ENCODE assay signal across 2 cellular contexts in the genomic region with DNA sequence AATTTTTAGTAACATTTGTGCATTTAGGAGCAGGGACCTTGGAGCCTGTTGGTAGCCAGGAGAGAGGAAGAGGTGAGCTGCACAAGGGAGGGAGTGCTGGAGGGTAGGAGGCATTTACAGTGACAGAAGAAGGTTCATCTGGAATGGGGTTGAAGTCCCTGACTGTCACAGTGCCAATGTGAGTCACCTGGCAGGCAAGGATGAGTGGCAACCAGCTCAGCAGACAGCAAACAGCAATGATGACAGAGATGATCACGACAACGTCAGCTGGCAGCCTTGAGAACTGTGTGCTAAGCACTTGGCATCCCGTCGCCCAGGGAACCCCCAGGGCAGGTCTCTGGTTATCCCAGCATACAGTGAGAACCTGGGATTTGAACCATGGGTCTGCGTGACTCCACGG.
TF ChIP-seq lines count a peak whose summit lies in the region.

No MANE protein-coding gene starts in this region.

TF ChIP-seq in A549, 52 proteins besides CTCF, POLR2A, EP300 and RAD21 (continued from another document):
- TF ChIP-seq HMGXB4 (CRISPR knock-in tag; IDR thresholded peaks at IDR 0.05; ENCODE audit: borderline replicate concordance) (no peak), RARB (CRISPR knock-in tag; IDR thresholded peaks at IDR 0.05) (no peak), RFX5 (IDR thresholded peaks at IDR 0.05) (no peak)
- TF ChIP-seq, protein P1, sequence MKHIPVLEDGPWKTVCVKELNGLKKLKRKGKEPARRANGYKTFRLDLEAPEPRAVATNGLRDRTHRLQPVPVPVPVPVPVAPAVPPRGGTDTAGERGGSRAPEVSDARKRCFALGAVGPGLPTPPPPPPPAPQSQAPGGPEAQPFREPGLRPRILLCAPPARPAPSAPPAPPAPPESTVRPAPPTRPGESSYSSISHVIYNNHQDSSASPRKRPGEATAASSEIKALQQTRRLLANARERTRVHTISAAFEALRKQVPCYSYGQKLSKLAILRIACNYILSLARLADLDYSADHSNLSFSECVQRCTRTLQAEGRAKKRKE (CRISPR knock-in tag; IDR thresholded peaks at IDR 0.05; ENCODE audit: low read depth) = no peak

TF ChIP-seq in WTC11, 78 proteins besides CTCF, POLR2A, EP300 and RAD21 (continued from another document):
- TF ChIP-seq, protein P2, sequence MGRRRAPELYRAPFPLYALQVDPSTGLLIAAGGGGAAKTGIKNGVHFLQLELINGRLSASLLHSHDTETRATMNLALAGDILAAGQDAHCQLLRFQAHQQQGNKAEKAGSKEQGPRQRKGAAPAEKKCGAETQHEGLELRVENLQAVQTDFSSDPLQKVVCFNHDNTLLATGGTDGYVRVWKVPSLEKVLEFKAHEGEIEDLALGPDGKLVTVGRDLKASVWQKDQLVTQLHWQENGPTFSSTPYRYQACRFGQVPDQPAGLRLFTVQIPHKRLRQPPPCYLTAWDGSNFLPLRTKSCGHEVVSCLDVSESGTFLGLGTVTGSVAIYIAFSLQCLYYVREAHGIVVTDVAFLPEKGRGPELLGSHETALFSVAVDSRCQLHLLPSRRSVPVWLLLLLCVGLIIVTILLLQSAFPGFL (CRISPR knock-in tag; IDR thresholded peaks at IDR 0.05; ENCODE audit: borderline replicate concordance) = no peak
- TF ChIP-seq ZNF232 (CRISPR knock-in tag; IDR thresholded peaks at IDR 0.05) (no peak), ZNF423 (CRISPR knock-in tag; IDR thresholded peaks at IDR 0.05) (no peak), EMX1 (CRISPR knock-in tag; IDR thresholded peaks at IDR 0.05) (no peak)
